Comparison of ENCODE assay signal across 8 cellular contexts in genomic region chr2:16291731-16292550, GRCh38.
"Had no signal": no experiment of that assay in that cellular context is flagged by ENCODE, and none has a peak within 500 bp of the region (broad histone marks: within the 10 kb centered on the region; RNA-seq: fewer than 3 reads in every experiment).

No MANE protein-coding gene starts in this region.

- H3K27ac Mint-ChIP-seq: H9, IgD-negative memory B cell had no signal

- H3K9me3 Mint-ChIP-seq: H9 had no signal

- DNase-seq: GOT3, H9, HCEC 1CT, KBM-7 had no signal

- ATAC-seq: HepG2 had no signal

- H3K36me3 Mint-ChIP-seq: IgD-negative memory B cell had no signal

- H3K4me1 Mint-ChIP-seq: IgD-negative memory B cell had no signal

- H3K4me3 Mint-ChIP-seq: H9, IgD-negative memory B cell had no signal

- FAIRE-seq: H54, HepG2 had no signal

- H3K27ac ChIP-seq: HL-60 had no signal
